8 cellular contexts compared by ENCODE assay signal in genomic region chr3:132660745-132661067, GRCh38. TPM values are rescaled to one million over a fixed set of nuclear protein-coding genes. Genes with fewer than 3 reads are reported as not detected.
A peak's percentile ranks its signal among the peaks of the same experiment; 100 is the strongest.
DNase-seq lines count a peak whose midpoint lies in the region; ATAC-seq and TF ChIP-seq lines count a peak whose summit lies in the region.

No MANE protein-coding gene starts in this region.

- TF ChIP-seq EP300 in upper lobe of left lung (IDR thresholded peaks at IDR 0.05) = no peak

- H3K4me3 ChIP-seq in choroid plexus epithelial cell (ENCODE audit: low read depth, low read length) = peak overlapping the region; percentile 97
- H3K4me3 ChIP-seq in lung = peak overlapping the region; percentile 89
- peak overlapping the region; percentile 74 to 94 (median 78) for H3K4me3 ChIP-seq in upper lobe of left lung

- no peak for TF ChIP-seq POLR2A in upper lobe of left lung (IDR thresholded peaks at IDR 0.05)

- H3K36me3 ChIP-seq in lung (ENCODE audit: control insufficient read depth in 2 of 2, insufficient read depth in 2 of 2, low read length in 2 of 2) = no peaks in the 10 kb centered on the region
- H3K36me3 ChIP-seq in upper lobe of left lung = no peaks in the 10 kb centered on the region

- TF ChIP-seq CTCF in choroid plexus epithelial cell (conservative IDR thresholded peaks at IDR 0.05; ENCODE audit: low read depth, low read length) (no peak), lung (IDR thresholded peaks at IDR 0.05; ENCODE audit: control extremely low read depth, extremely low read depth) (no peak), upper lobe of left lung (IDR thresholded peaks at IDR 0.05) (no peak)

- H3K27ac ChIP-seq in lung (ENCODE audit: low read depth in 1 of 2, low read length in 1 of 2) = peak overlapping the region; percentile 93 to 99
- H3K27ac ChIP-seq in upper lobe of left lung = peak overlapping the region; percentile 91 to 97 (median 96)

- no peaks in the 10 kb centered on the region for H3K9me3 ChIP-seq in lung (ENCODE audit: control insufficient read depth in 2 of 2, insufficient read depth in 1 of 2, low read length in 1 of 2)
- H3K9me3 ChIP-seq in upper lobe of left lung = no peaks in the 10 kb centered on the region

- H3K4me1 ChIP-seq in lung (ENCODE audit: control insufficient read depth in 2 of 2, insufficient read depth in 2 of 2, low read length in 2 of 2) (peaks cover 0 to 5% of the 10 kb centered on the region in 2 donors), upper lobe of left lung (peaks cover 23 to 34% (median 27%) of the 10 kb centered on the region in 4 donors)

- H3K27me3 ChIP-seq in lung (ENCODE audit: control insufficient read depth, insufficient read depth) = no peaks in the 10 kb centered on the region
- H3K27me3 ChIP-seq in upper lobe of left lung = no peaks in the 10 kb centered on the region

- 0 to 2% methylated on average over 11 of the region's 11 CpGs for WGBS in lung, 2 donors
- WGBS in upper lobe of left lung, 2 donors = 0 to 2% methylated on average over 9 to 11 of the region's 11 CpGs

- DNase-seq in AML-193 (lab: John Stamatoyannopoulos, UW) = peak; percentile 52 to 56
- DNase-seq in M059J (ENCODE audit: low read depth) = peak; percentile 56
- peak; percentile 26 for DNase-seq in choroid plexus epithelial cell (ENCODE audit: low read depth)
- DNase-seq in lung (ENCODE audit: low spot score) = no peak
- no peak for DNase-seq in upper lobe of left lung
- no peak for DNase-seq in NCI-H1417 (lab: John Stamatoyannopoulos, UW)

- ATAC-seq in GM19372 (IDR thresholded peaks at IDR 0.05; ENCODE audit: low read depth, unreplicated experiment) = peak; percentile 24
- peak; percentile 28 for ATAC-seq in lung (ENCODE audit: insufficient read depth, low FRiP score)
- peak; percentile 24 to 44 for ATAC-seq in upper lobe of left lung (ENCODE audit: low FRiP score in 2 of 2)
- no peak for ATAC-seq in HG03159 (IDR thresholded peaks at IDR 0.05; ENCODE audit: unreplicated experiment)

RNA-seq across cellular contexts. Expression of gene UBA5, which starts 0.6 kb away (rescaled TPM):
- total RNA-seq in M059J (2014; rRNA removed; shearing (Covaris generic)) = 32.2 and 52.2 TPM in 2 replicates
- 10 to 100 TPM; 35.3 to 68.2 TPM for total RNA-seq in lung
- polyA plus RNA-seq in lung = 10 to 100 TPM; 22.6 to 32.4 TPM
- 10 to 100 TPM; 29.4 to 69.1 (median 41.1) TPM for total RNA-seq in upper lobe of left lung

RNA-seq across cellular contexts. Expression of gene ACAD11, which starts 1.1 kb away (rescaled TPM):
- total RNA-seq in M059J (2014; rRNA removed; shearing (Covaris generic)) = 9.9 and 14.6 TPM in 2 replicates
- total RNA-seq in lung (10 to 100 TPM; 18.4 to 34.2 TPM), upper lobe of left lung (10 to 100 TPM; 15.8 to 50.3 (median 19.5) TPM)
- 10 to 100 TPM in 1 of 2 donors, 1 to 10 TPM in 1; 6.3 to 13.6 TPM for polyA plus RNA-seq in lung

Comparison
In these comparisons a context has a peak if more than half of its experiments do, and no peak if none do; other contexts are left out.
1. DNase-seq: peak in AML-193 (2 of 2), M059J (single experiment) and choroid plexus epithelial cell (single experiment); none in lung (single experiment), upper lobe of left lung (0 of 2) and NCI-H1417 (0 of 3).
2. Peak in every context shown above with its lines, with median percentiles within 50 percentile points of each other: H3K4me3 ChIP-seq.